ENCODE assay signal across 1 cellular context in the genomic region with DNA sequence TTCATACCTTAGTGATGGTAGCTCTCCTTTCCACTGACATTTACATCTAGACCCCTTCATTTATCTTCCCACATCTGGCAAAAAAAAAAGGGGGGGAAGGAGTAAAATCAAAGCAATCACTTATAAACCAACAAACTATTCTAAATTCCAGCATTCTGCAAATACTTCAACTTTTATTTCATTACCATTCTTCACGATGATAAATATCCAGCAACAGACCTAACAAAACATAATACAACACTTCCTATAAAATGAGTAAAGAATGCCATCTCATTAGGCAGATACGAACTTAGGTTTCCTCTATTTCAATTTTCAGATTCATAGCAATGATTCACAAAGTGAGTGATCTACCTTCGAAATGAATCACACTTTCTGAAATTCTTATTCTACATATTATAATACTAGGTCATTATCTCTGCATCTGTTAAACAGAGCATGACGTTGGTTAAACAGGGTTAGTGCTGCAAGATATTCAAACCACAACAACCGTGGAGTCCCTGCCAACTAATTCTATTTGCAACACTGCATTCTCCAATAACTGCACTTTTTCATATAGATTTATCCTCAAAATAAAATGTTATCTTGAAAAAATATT.
TF ChIP-seq lines count a peak whose summit lies in the region.

A gene with protein sequence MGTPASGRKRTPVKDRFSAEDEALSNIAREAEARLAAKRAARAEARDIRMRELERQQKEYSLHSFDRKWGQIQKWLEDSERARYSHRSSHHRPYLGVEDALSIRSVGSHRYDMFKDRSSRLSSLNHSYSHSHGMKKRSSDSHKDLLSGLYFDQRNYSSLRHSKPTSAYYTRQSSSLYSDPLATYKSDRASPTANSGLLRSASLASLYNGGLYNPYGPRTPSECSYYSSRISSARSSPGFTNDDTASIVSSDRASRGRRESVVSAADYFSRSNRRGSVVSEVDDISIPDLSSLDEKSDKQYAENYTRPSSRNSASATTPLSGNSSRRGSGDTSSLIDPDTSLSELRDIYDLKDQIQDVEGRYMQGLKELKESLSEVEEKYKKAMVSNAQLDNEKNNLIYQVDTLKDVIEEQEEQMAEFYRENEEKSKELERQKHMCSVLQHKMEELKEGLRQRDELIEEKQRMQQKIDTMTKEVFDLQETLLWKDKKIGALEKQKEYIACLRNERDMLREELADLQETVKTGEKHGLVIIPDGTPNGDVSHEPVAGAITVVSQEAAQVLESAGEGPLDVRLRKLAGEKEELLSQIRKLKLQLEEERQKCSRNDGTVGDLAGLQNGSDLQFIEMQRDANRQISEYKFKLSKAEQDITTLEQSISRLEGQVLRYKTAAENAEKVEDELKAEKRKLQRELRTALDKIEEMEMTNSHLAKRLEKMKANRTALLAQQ (minus strand): TSS at position 51 of the 595 bp plus-strand sequence. CDS start 25,599 bp downstream, outside the sequence.

TF ChIP-seq in GM12878, 131 proteins besides CTCF, POLR2A, EP300 and RAD21 (continued from another document and continues in another):
- TF ChIP-seq ATF7 (IDR thresholded peaks at IDR 0.05; ENCODE audit: low read depth): peak; percentile 76
- TF ChIP-seq EGR1 (IDR thresholded peaks at IDR 0.05; ENCODE audit: borderline replicate concordance in 1 of 2, low read depth in 2 of 2, low read length in 2 of 2): no peak
- TF ChIP-seq CHD4 (IDR thresholded peaks at IDR 0.05): no peak
- no peak for TF ChIP-seq ETV6 (conservative IDR thresholded peaks at IDR 0.05 in 1 of 2, IDR thresholded peaks at IDR 0.05 in 1 of 2; ENCODE audit: borderline replicate concordance in 1 of 2, low read depth in 1 of 2)
- peak; percentile 65; the same call in 1 of the 2 replicates for TF ChIP-seq JUND (IDR thresholded peaks at IDR 0.05; ENCODE audit: low read depth, low read length)
- TF ChIP-seq SREBF2 (IDR thresholded peaks at IDR 0.05; ENCODE audit: low read length): no peak
- TF ChIP-seq, protein P1, sequence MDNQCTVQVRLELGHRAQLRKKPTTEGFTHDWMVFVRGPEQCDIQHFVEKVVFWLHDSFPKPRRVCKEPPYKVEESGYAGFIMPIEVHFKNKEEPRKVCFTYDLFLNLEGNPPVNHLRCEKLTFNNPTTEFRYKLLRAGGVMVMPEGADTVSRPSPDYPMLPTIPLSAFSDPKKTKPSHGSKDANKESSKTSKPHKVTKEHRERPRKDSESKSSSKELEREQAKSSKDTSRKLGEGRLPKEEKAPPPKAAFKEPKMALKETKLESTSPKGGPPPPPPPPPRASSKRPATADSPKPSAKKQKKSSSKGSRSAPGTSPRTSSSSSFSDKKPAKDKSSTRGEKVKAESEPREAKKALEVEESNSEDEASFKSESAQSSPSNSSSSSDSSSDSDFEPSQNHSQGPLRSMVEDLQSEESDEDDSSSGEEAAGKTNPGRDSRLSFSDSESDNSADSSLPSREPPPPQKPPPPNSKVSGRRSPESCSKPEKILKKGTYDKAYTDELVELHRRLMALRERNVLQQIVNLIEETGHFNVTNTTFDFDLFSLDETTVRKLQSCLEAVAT (IDR thresholded peaks at IDR 0.05): no peak
- no peak for TF ChIP-seq YBX1 (IDR thresholded peaks at IDR 0.05)
- TF ChIP-seq TBL1XR1 (IDR thresholded peaks at IDR 0.05; ENCODE audit: low read depth, low read length): no peak
- TF ChIP-seq SMARCA5 (IDR thresholded peaks at IDR 0.05): no peak
- TF ChIP-seq NR2F1 (conservative IDR thresholded peaks at IDR 0.05): peak; percentile 87
- no peak; the same call in 1 of the 2 replicates for TF ChIP-seq CREM (IDR thresholded peaks at IDR 0.05; ENCODE audit: low read depth)
- TF ChIP-seq, protein P2, sequence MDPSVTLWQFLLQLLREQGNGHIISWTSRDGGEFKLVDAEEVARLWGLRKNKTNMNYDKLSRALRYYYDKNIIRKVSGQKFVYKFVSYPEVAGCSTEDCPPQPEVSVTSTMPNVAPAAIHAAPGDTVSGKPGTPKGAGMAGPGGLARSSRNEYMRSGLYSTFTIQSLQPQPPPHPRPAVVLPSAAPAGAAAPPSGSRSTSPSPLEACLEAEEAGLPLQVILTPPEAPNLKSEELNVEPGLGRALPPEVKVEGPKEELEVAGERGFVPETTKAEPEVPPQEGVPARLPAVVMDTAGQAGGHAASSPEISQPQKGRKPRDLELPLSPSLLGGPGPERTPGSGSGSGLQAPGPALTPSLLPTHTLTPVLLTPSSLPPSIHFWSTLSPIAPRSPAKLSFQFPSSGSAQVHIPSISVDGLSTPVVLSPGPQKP (IDR thresholded peaks at IDR 0.05; ENCODE audit: low read depth, low read length): no peak
- TF ChIP-seq NRF1 (conservative IDR thresholded peaks at IDR 0.05; ENCODE audit: low read depth, low read length): no peak
- peak; percentile 94 for TF ChIP-seq JUNB (IDR thresholded peaks at IDR 0.05)
- TF ChIP-seq, protein P3, sequence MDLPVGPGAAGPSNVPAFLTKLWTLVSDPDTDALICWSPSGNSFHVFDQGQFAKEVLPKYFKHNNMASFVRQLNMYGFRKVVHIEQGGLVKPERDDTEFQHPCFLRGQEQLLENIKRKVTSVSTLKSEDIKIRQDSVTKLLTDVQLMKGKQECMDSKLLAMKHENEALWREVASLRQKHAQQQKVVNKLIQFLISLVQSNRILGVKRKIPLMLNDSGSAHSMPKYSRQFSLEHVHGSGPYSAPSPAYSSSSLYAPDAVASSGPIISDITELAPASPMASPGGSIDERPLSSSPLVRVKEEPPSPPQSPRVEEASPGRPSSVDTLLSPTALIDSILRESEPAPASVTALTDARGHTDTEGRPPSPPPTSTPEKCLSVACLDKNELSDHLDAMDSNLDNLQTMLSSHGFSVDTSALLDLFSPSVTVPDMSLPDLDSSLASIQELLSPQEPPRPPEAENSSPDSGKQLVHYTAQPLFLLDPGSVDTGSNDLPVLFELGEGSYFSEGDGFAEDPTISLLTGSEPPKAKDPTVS (IDR thresholded peaks at IDR 0.05; ENCODE audit: low read depth, low read length): no peak
- no peak for TF ChIP-seq PML (IDR thresholded peaks at IDR 0.05; ENCODE audit: low read length)
- TF ChIP-seq, protein P4, sequence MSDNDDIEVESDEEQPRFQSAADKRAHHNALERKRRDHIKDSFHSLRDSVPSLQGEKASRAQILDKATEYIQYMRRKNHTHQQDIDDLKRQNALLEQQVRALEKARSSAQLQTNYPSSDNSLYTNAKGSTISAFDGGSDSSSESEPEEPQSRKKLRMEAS (IDR thresholded peaks at IDR 0.05; ENCODE audit: low read depth, low read length): no peak
- TF ChIP-seq RAD51 (IDR thresholded peaks at IDR 0.05): no peak
- TF ChIP-seq BHLHE40 (IDR thresholded peaks at IDR 0.05; ENCODE audit: borderline replicate concordance in 1 of 2, low read depth in 2 of 2, low read length in 1 of 2): peak in 1 of 2 experiments; percentile 25; a peak in 1 of 4 replicates
- TF ChIP-seq ZZZ3 (IDR thresholded peaks at IDR 0.05; ENCODE audit: control insufficient read depth, insufficient read length, low read depth): no peak
- no peak; the same call in 1 of the 2 replicates for TF ChIP-seq IKZF1 (conservative IDR thresholded peaks at IDR 0.05)
- TF ChIP-seq RBBP5 (conservative IDR thresholded peaks at IDR 0.05): no peak
- TF ChIP-seq TCF3 (IDR thresholded peaks at IDR 0.05; ENCODE audit: borderline replicate concordance, insufficient read depth, low read depth, low read length): no peak
- TF ChIP-seq RUNX3 (IDR thresholded peaks at IDR 0.05; ENCODE audit: low read length): peak; percentile 87
- peak; percentile 89 for TF ChIP-seq NFIC (IDR thresholded peaks at IDR 0.05; ENCODE audit: low read depth, low read length)
- no peak for TF ChIP-seq TAF1 (IDR thresholded peaks at IDR 0.05; ENCODE audit: borderline replicate concordance, low read depth, low read length)
- no peak for TF ChIP-seq POU2F2 (IDR thresholded peaks at IDR 0.05; ENCODE audit: borderline replicate concordance, low read depth, low read length)
- peak; percentile 43; the same call in 1 of the 2 replicates for TF ChIP-seq GABPA (IDR thresholded peaks at IDR 0.05; ENCODE audit: low read depth)
- TF ChIP-seq, protein P5, sequence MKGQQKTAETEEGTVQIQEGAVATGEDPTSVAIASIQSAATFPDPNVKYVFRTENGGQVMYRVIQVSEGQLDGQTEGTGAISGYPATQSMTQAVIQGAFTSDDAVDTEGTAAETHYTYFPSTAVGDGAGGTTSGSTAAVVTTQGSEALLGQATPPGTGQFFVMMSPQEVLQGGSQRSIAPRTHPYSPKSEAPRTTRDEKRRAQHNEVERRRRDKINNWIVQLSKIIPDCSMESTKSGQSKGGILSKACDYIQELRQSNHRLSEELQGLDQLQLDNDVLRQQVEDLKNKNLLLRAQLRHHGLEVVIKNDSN (IDR thresholded peaks at IDR 0.05; ENCODE audit: borderline replicate concordance, extremely low read length, insufficient read depth, low read depth, low read length): no peak
- no peak for TF ChIP-seq ZNF622 (IDR thresholded peaks at IDR 0.05)
- peak; percentile 37 to 55; a peak in 3 of 4 replicates for TF ChIP-seq IKZF2 (IDR thresholded peaks at IDR 0.05)
- no peak for TF ChIP-seq KDM1A (IDR thresholded peaks at IDR 0.05; ENCODE audit: borderline replicate concordance)
- no peak for TF ChIP-seq NFXL1 (IDR thresholded peaks at IDR 0.05; ENCODE audit: borderline replicate concordance)
- TF ChIP-seq, protein P6, sequence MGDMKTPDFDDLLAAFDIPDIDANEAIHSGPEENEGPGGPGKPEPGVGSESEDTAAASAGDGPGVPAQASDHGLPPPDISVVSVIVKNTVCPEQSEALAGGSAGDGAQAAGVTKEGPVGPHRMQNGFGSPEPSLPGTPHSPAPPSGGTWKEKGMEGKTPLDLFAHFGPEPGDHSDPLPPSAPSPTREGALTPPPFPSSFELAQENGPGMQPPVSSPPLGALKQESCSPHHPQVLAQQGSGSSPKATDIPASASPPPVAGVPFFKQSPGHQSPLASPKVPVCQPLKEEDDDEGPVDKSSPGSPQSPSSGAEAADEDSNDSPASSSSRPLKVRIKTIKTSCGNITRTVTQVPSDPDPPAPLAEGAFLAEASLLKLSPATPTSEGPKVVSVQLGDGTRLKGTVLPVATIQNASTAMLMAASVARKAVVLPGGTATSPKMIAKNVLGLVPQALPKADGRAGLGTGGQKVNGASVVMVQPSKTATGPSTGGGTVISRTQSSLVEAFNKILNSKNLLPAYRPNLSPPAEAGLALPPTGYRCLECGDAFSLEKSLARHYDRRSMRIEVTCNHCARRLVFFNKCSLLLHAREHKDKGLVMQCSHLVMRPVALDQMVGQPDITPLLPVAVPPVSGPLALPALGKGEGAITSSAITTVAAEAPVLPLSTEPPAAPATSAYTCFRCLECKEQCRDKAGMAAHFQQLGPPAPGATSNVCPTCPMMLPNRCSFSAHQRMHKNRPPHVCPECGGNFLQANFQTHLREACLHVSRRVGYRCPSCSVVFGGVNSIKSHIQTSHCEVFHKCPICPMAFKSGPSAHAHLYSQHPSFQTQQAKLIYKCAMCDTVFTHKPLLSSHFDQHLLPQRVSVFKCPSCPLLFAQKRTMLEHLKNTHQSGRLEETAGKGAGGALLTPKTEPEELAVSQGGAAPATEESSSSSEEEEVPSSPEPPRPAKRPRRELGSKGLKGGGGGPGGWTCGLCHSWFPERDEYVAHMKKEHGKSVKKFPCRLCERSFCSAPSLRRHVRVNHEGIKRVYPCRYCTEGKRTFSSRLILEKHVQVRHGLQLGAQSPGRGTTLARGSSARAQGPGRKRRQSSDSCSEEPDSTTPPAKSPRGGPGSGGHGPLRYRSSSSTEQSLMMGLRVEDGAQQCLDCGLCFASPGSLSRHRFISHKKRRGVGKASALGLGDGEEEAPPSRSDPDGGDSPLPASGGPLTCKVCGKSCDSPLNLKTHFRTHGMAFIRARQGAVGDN (IDR thresholded peaks at IDR 0.05): no peak
- TF ChIP-seq, protein P7, sequence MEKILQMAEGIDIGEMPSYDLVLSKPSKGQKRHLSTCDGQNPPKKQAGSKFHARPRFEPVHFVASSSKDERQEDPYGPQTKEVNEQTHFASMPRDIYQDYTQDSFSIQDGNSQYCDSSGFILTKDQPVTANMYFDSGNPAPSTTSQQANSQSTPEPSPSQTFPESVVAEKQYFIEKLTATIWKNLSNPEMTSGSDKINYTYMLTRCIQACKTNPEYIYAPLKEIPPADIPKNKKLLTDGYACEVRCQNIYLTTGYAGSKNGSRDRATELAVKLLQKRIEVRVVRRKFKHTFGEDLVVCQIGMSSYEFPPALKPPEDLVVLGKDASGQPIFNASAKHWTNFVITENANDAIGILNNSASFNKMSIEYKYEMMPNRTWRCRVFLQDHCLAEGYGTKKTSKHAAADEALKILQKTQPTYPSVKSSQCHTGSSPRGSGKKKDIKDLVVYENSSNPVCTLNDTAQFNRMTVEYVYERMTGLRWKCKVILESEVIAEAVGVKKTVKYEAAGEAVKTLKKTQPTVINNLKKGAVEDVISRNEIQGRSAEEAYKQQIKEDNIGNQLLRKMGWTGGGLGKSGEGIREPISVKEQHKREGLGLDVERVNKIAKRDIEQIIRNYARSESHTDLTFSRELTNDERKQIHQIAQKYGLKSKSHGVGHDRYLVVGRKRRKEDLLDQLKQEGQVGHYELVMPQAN (conservative IDR thresholded peaks at IDR 0.05): no peak
- TF ChIP-seq RFX5 (IDR thresholded peaks at IDR 0.05; ENCODE audit: low read depth, low read length): no peak
- TF ChIP-seq SREBF1 (IDR thresholded peaks at IDR 0.05; ENCODE audit: low read length): peak; percentile 73
- no peak for TF ChIP-seq CEBPB (IDR thresholded peaks at IDR 0.05; ENCODE audit: borderline replicate concordance in 1 of 2, low read depth in 2 of 2, low read length in 2 of 2)
- TF ChIP-seq, protein P8, sequence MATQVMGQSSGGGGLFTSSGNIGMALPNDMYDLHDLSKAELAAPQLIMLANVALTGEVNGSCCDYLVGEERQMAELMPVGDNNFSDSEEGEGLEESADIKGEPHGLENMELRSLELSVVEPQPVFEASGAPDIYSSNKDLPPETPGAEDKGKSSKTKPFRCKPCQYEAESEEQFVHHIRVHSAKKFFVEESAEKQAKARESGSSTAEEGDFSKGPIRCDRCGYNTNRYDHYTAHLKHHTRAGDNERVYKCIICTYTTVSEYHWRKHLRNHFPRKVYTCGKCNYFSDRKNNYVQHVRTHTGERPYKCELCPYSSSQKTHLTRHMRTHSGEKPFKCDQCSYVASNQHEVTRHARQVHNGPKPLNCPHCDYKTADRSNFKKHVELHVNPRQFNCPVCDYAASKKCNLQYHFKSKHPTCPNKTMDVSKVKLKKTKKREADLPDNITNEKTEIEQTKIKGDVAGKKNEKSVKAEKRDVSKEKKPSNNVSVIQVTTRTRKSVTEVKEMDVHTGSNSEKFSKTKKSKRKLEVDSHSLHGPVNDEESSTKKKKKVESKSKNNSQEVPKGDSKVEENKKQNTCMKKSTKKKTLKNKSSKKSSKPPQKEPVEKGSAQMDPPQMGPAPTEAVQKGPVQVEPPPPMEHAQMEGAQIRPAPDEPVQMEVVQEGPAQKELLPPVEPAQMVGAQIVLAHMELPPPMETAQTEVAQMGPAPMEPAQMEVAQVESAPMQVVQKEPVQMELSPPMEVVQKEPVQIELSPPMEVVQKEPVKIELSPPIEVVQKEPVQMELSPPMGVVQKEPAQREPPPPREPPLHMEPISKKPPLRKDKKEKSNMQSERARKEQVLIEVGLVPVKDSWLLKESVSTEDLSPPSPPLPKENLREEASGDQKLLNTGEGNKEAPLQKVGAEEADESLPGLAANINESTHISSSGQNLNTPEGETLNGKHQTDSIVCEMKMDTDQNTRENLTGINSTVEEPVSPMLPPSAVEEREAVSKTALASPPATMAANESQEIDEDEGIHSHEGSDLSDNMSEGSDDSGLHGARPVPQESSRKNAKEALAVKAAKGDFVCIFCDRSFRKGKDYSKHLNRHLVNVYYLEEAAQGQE (IDR thresholded peaks at IDR 0.05; ENCODE audit: low read depth, low read length): no peak
- no peak for TF ChIP-seq CBX3 (IDR thresholded peaks at IDR 0.05; ENCODE audit: borderline replicate concordance, low read depth)
